ENCODE assay signal across 15 cellular contexts in genomic region chr16:89556750-89557149, GRCh38. TPM values are rescaled to one million over a fixed set of nuclear protein-coding genes. Genes with fewer than 3 reads are reported as not detected.
DNase-seq lines count a peak whose midpoint lies in the region; ATAC-seq and TF ChIP-seq lines count a peak whose summit lies in the region.
"Had no signal": no experiment of that assay in that cellular context is flagged by ENCODE, and none has a peak within 500 bp of the region (broad histone marks: within the 10 kb centered on the region; RNA-seq: fewer than 3 reads in every experiment).

No MANE protein-coding gene starts in this region.

- no peak overlapping the region for H3K4me2 ChIP-seq in H9 (ENCODE audit: insufficient read depth, insufficient read length, low read length)

- no peak overlapping the region for H4K8ac ChIP-seq in H9 (replicated peaks; ENCODE audit: insufficient read length, low read depth, low read length)

- no peak overlapping the region for H3K56ac ChIP-seq in H9 (ENCODE audit: insufficient read length, low read depth, low read length)

- in situ Hi-C loops in GM13976 (cut with MboI; ENCODE audit: low sequenced_read_pairs, unreplicated experiment) = no loop called here

- H4K20me1 ChIP-seq in H9 (ENCODE audit: control insufficient read depth, insufficient read depth, insufficient read length) = peaks cover under 1% of the 10 kb centered on the region

- no CpG with 5 or more reads among the region's 17 CpGs for WGBS in H9 (ENCODE audit: extremely low coverage, insufficient read length, low lambda C conversion rate)
- WGBS in testis, 2 donors = 74 to 85% methylated on average over 17 of the region's 17 CpGs

- no peak overlapping the region for H2AFZ ChIP-seq in H9 (ENCODE audit: low read length)
- H2AFZ ChIP-seq: GM23248 had no signal

- no peaks in the 10 kb centered on the region for H3K79me1 ChIP-seq in H9 (ENCODE audit: insufficient read depth, low read depth, low read length, poor library complexity, severe bottlenecking)

- H3K23ac ChIP-seq in H9 (ENCODE audit: insufficient read length, low read depth, low read length) = no peak overlapping the region

- H3K18ac ChIP-seq in H9 (ENCODE audit: insufficient read length, low read depth, low read length) = no peak overlapping the region

- TF ChIP-seq CTCF in A673 (conservative IDR thresholded peaks at IDR 0.05; ENCODE audit: low read depth, low read length) (no peak), H9 (conservative IDR thresholded peaks at IDR 0.05) (no peak), nephron progenitor cell (IDR thresholded peaks at IDR 0.05) (no peak), testis (IDR thresholded peaks at IDR 0.05) (no peak), GM13976 (IDR thresholded peaks at IDR 0.05; ENCODE audit: borderline replicate concordance, control extremely low read depth, extremely low read depth, insufficient read depth, missing control alignments) (no peak)

- H4K5ac ChIP-seq in H9 (ENCODE audit: insufficient read length, low read depth, low read length) = no peak overlapping the region

- no peak overlapping the region for H2BK120ac ChIP-seq in H9 (ENCODE audit: low read depth, low read length, poor library complexity, severe bottlenecking)

- intact Hi-C loops in A673 (cut with micrococcal nuclease; ENCODE audit: unreplicated experiment) (no loop called here), testis (cut with DNase I; ENCODE audit: low total_unique reads) (no loop called here), posterior vena cava (cut with DNase I) (no loop called here)

- peak overlapping the region; percentile 40 for H3K27ac ChIP-seq in A673 (ENCODE audit: low read depth, low read length, poor library complexity, severe bottlenecking)
- H3K27ac ChIP-seq in H9 (ENCODE audit: insufficient read length, low read depth, low read length) = no peak overlapping the region
- H3K27ac ChIP-seq in cingulate gyrus (ENCODE audit: low read depth, low read length) = peak overlapping the region; percentile 78
- no peak overlapping the region for H3K27ac ChIP-seq in testis
- H3K27ac ChIP-seq: GM23248, vagina had no signal

- peaks cover 6% of the 10 kb centered on the region for H3K4me1 ChIP-seq in A673 (ENCODE audit: insufficient read depth, low read length, poor library complexity, severe bottlenecking)
- H3K4me1 ChIP-seq in H9 (ENCODE audit: insufficient read depth, low read length) = no peaks in the 10 kb centered on the region
- H3K4me1 ChIP-seq in testis = peaks cover 6% of the 10 kb centered on the region

- no peak overlapping the region for H2BK5ac ChIP-seq in H9 (ENCODE audit: insufficient read length, low read length)

- H2BK20ac ChIP-seq in H9 (ENCODE audit: low read depth, low read length, poor library complexity, severe bottlenecking) = no peak overlapping the region

- peaks cover 5% of the 10 kb centered on the region; the same call in 1 of the 2 replicates for H3K79me2 ChIP-seq in H9 (ENCODE audit: insufficient read depth, low read length)

- peak overlapping the region; percentile 28 to 72 (median 66); a peak in 3 of 7 replicates for H3K27ac Mint-ChIP-seq in H9
- H3K27ac Mint-ChIP-seq in nephron progenitor cell = peak overlapping the region; percentile 74

- H4K91ac ChIP-seq in H9 (ENCODE audit: insufficient read length, low read depth, low read length) = no peak overlapping the region

- TF ChIP-seq POLR2A in testis (IDR thresholded peaks at IDR 0.05) = no peak

- H3K23me2 ChIP-seq in H9 (ENCODE audit: insufficient read length, low read depth, low read length, poor library complexity, severe bottlenecking) = peaks cover 7% of the 10 kb centered on the region

- H3K27me3 ChIP-seq in A673 (replicated peaks; ENCODE audit: insufficient read depth, low read depth, low read length, poor library complexity) = no peaks in the 10 kb centered on the region
- no peaks in the 10 kb centered on the region for H3K27me3 ChIP-seq in H9 (ENCODE audit: insufficient read depth, low read length)
- no peaks in the 10 kb centered on the region for H3K27me3 ChIP-seq in testis
- H3K27me3 ChIP-seq: vagina had no signal

- ATAC-seq in GM19397 (IDR thresholded peaks at IDR 0.05; ENCODE audit: unreplicated experiment) = no peak
- ATAC-seq: Right ventricle myocardium inferior had no signal

- H3K36me3 ChIP-seq in A673 (ENCODE audit: insufficient read depth, low read length, poor library complexity, severe bottlenecking) (peaks cover 13% of the 10 kb centered on the region), testis (ENCODE audit: low read depth, missing control alignments) (no peaks in the 10 kb centered on the region)

- no peak overlapping the region for H2BK15ac ChIP-seq in H9 (ENCODE audit: low read depth, low read length)

- BruUV-seq in A673 (replicated peaks; lab: Mats Ljungman, UMichigan) = no TSS peak

- peaks cover 14 to 57% (median 53%) of the 10 kb centered on the region in 3 experiments for H3K36me3 Mint-ChIP-seq in H9 (ENCODE audit: insufficient read depth in 1 of 3, low read depth in 3 of 3)
- peaks cover 39% of the 10 kb centered on the region for H3K36me3 Mint-ChIP-seq in nephron progenitor cell (ENCODE audit: low read depth)

- H3K4me3 Mint-ChIP-seq in H9 (no peak overlapping the region), nephron progenitor cell (no peak overlapping the region)

- H3K9ac ChIP-seq in H9 (ENCODE audit: extremely low read depth, insufficient read length, low read length) = no peak overlapping the region
- H3K9ac ChIP-seq: GM23248 had no signal

- CTCF ChIA-PET in A673 (lab: Charles Lee) = interaction anchor here (0.6 kb wide), 2 partner anchors 27 to 124 kb away, joined by 3 to 6 read pairs; no protein-coding TSS in a partner anchor

- no peaks in the 10 kb centered on the region; a peak in 1 of 5 replicates for H3K9me3 Mint-ChIP-seq in H9
- H3K9me3 Mint-ChIP-seq in nephron progenitor cell = no peaks in the 10 kb centered on the region
- H3K9me3 Mint-ChIP-seq: naive thymus-derived CD8-positive, alpha-beta T cell had no signal

- H3K4me3 ChIP-seq in A673 (ENCODE audit: low read depth, low read length, poor library complexity, severe bottlenecking) (no peak overlapping the region), testis (no peak overlapping the region)
- H3K4me3 ChIP-seq: GM23248, vagina had no signal

- H2AK5ac ChIP-seq in H9 (ENCODE audit: insufficient read length, low read length) = no peak overlapping the region

- no peak for DNase-seq in A673 (ENCODE audit: low spot score)
- no peak for DNase-seq in H9
- no peak for DNase-seq in nephron progenitor cell
- no peak for DNase-seq in testis
- no peak for DNase-seq in GM13976 (ENCODE audit: low spot score)
- DNase-seq in posterior vena cava (ENCODE audit: low spot score) = no peak
- DNase-seq: NCI-H1436 treated with DMSO at 0.1 percent for 48 hours had no signal

- no peak overlapping the region for H3T11ph ChIP-seq in H9 (ENCODE audit: low read length)

- H3K27me3 Mint-ChIP-seq in H9 (ENCODE audit: low read depth) (no peaks in the 10 kb centered on the region; the same call in 1 of the 2 replicates), nephron progenitor cell (ENCODE audit: low read depth, poor library complexity) (no peaks in the 10 kb centered on the region)
- H3K27me3 Mint-ChIP-seq: naive thymus-derived CD8-positive, alpha-beta T cell had no signal

- H2BK12ac ChIP-seq in H9 (ENCODE audit: insufficient read length, low read depth, low read length) = no peak overlapping the region

- H3K4ac ChIP-seq in H9 (ENCODE audit: low read depth, low read length) = no peak overlapping the region

- POLR2A ChIA-PET in A673 (lab: Charles Lee; ENCODE audit: low non-redundant PET) = no interaction called here

- H3K4me1 Mint-ChIP-seq in H9 (peaks cover 4 to 8% of the 10 kb centered on the region in 2 experiments), nephron progenitor cell (peaks cover 27% of the 10 kb centered on the region)

- H3K14ac ChIP-seq in H9 (ENCODE audit: insufficient read depth, low read length) = no peak overlapping the region

- H3K9me3 ChIP-seq in A673 (ENCODE audit: low read depth, low read length, poor library complexity, severe bottlenecking) (no peaks in the 10 kb centered on the region), H9 (ENCODE audit: control insufficient read depth, low read depth, low read length) (no peaks in the 10 kb centered on the region), testis (no peaks in the 10 kb centered on the region)
- H3K9me3 ChIP-seq: vagina had no signal

RNA-seq across cellular contexts. Expression of gene RPL13, which starts 3.7 kb away (rescaled TPM):
- total RNA-seq in A673 (2021) (2,140 and 2,205 TPM in 2 replicates), H9 (2021) (2,157 and 2,259 TPM in 2 replicates), testis (1,000 to 10,000 TPM; 1,952 to 3,862 TPM), posterior vena cava (1,000 to 10,000 TPM; 1,338 to 1,459 TPM)
- 1,947 TPM for polyA plus RNA-seq in testis (ENCODE audit: insufficient read depth, low read depth, low replicate concordance)

RNA-seq across cellular contexts. Expression of gene CPNE7, which starts 18.8 kb away (rescaled TPM):
- total RNA-seq in A673 (2021) (108 and 109 TPM in 2 replicates), H9 (2021) (22.5 and 23.4 TPM in 2 replicates), testis (10 to 100 TPM; 12.5 to 15.0 TPM), posterior vena cava (under 1 TPM in 1 of 2 donors, not detected in 1; 0.71 TPM)
- 3.3 TPM for polyA plus RNA-seq in testis (ENCODE audit: insufficient read depth, low read depth, low replicate concordance)
- total RNA-seq: Right ventricle myocardium inferior, subcutaneous adipose tissue had no signal

RNA-seq across cellular contexts. Expression of gene SPG7, which starts 48.5 kb away (rescaled TPM):
- total RNA-seq in A673 (2021) (100 and 113 TPM in 2 replicates), H9 (2021) (110 and 119 TPM in 2 replicates), testis (100 to 1,000 TPM; 275 to 307 TPM), posterior vena cava (10 to 100 TPM; 64.1 to 65.2 TPM)
- 97.9 TPM for polyA plus RNA-seq in testis (ENCODE audit: insufficient read depth, low read depth, low replicate concordance)

RNA-seq across cellular contexts. Expression of gene DPEP1, which starts 56.7 kb away (rescaled TPM):
- total RNA-seq in A673 (2021) (0.49 and 0.52 TPM in 2 replicates), H9 (2021) (1.1 and 1.2 TPM in 2 replicates), testis (100 to 1,000 TPM; 125 to 256 TPM), posterior vena cava (under 1 TPM in 1 of 2 donors, not detected in 1; 0.79 TPM)
- 105 TPM for polyA plus RNA-seq in testis (ENCODE audit: insufficient read depth, low read depth, low replicate concordance)
- total RNA-seq: Daoy; GM23248; naive thymus-derived CD8-positive, alpha-beta T cell; Right ventricle myocardium inferior; vagina had no signal
- polyA plus RNA-seq: GM23248; naive thymus-derived CD8-positive, alpha-beta T cell had no signal

Comparison
In these comparisons a context has a peak if more than half of its experiments do, and no peak if none do; other contexts are left out.
1. H3K27ac ChIP-seq: peak in A673 (single experiment) and cingulate gyrus (single experiment); none in H9 (single experiment) and testis (0 of 2).
2. RNA of gene CPNE7, which starts 18.8 kb away (total RNA-seq): 108 to 109 TPM in A673, 22.5 to 23.4 TPM in H9 and 12.5 to 15.0 TPM in testis; 0.71 TPM in posterior vena cava; every median in the first group is over 4 times any median in the second.